1 cellular context compared by ENCODE assay signal in genomic region chr20:772806-773205, GRCh38.
TF ChIP-seq lines count a peak whose summit lies in the region.

No MANE protein-coding gene starts in this region.

TF ChIP-seq in K562, 482 proteins besides CTCF, POLR2A, EP300 and RAD21 (continued from another document):
- no peak for TF ChIP-seq ZNF232 (CRISPR knock-in tag; IDR thresholded peaks at IDR 0.05)
